1 cellular context compared by ENCODE assay signal in the genomic region with DNA sequence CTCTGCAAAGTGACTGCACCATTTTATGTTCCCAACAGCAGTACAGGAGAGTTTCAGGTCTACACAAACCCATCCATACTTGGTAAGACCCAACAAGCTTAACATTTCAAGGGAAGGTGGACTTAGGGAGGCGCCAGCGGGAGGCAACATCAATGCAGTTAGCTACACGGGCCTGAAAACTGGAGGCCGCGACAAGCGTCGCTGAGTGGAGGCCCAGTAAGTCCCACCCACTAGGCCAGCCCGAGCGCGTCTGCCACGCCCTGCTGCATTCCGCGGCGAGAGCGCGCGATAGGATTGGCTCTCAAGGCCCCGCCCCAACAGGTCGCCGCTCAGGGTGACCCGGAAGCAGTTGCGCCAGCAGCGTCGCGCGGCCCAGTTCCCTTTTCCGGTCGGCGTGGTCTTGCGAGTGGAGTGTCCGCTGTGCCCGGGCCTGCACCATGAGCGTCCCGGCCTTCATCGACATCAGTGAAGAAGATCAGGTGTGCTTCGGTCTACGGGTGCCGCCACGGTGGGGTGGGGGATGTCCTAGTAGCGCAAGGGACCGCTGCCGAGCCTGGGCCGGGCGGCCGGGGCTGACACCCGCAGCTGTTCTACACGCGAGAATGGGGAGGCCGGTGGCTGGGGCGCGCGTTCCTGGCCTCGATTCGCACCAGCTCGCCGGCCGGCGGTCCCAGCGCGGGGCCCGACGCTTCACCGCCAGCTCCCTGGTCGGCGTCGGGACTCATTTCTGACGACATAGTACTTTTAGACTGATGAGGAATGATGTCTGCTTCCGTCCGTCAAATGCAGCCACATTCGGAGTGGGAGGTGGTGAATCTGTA.
TF ChIP-seq lines count a peak whose summit lies in the region.

A gene (plus strand): TSS at position 381 of the 821 bp plus-strand sequence. CDS start 57 bp downstream, at position 438.

TF ChIP-seq in HepG2, 621 proteins besides CTCF, POLR2A, EP300 and RAD21 (continued from another document and continues in another):
- TF ChIP-seq, protein P1, sequence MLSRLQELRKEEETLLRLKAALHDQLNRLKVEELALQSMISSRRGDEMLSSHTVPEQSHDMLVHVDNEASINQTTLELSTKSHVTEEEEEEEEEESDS (CRISPR knock-in tag; IDR thresholded peaks at IDR 0.05; ENCODE audit: borderline replicate concordance): no peak
- TF ChIP-seq GATAD2A (CRISPR knock-in tag; IDR thresholded peaks at IDR 0.05) (0 out of 2 replicates have a peak, but pooled peaks have one; percentile 8), ZSCAN30 (CRISPR knock-in tag; IDR thresholded peaks at IDR 0.05) (peak; percentile 94; the same call in 1 of the 2 replicates), FOSL1 (CRISPR knock-in tag; IDR thresholded peaks at IDR 0.05; ENCODE audit: borderline replicate concordance) (0 out of 2 replicates have a peak, but pooled peaks have one; percentile 39), ZNF549 (CRISPR knock-in tag; IDR thresholded peaks at IDR 0.05) (peak; percentile 83; the same call in 1 of the 2 replicates), PHF8 (CRISPR knock-in tag; IDR thresholded peaks at IDR 0.05) (peak; percentile 99), TBX2 (CRISPR knock-in tag; IDR thresholded peaks at IDR 0.05; ENCODE audit: borderline replicate concordance) (peak; percentile 86), ZBTB1 (CRISPR knock-in tag; IDR thresholded peaks at IDR 0.05; ENCODE audit: borderline replicate concordance) (no peak), RAD51 (IDR thresholded peaks at IDR 0.05; ENCODE audit: borderline replicate concordance) (no peak), ZNF317 (CRISPR knock-in tag; IDR thresholded peaks at IDR 0.05) (peak; percentile 69; the same call in 1 of the 2 replicates), MTA1 (CRISPR knock-in tag; IDR thresholded peaks at IDR 0.05; ENCODE audit: borderline replicate concordance) (peak; percentile 55; the same call in 1 of the 2 replicates), POGZ (CRISPR knock-in tag; IDR thresholded peaks at IDR 0.05) (peak; percentile 100), PITX1 (CRISPR knock-in tag; IDR thresholded peaks at IDR 0.05) (peak; percentile 49), ZFYVE20 (CRISPR knock-in tag; IDR thresholded peaks at IDR 0.05; ENCODE audit: borderline replicate concordance, low read depth) (0 out of 2 replicates have a peak, but pooled peaks have one; percentile 33), GATAD1 (CRISPR knock-in tag; IDR thresholded peaks at IDR 0.05) (peak; percentile 94), ZNF781 (CRISPR knock-in tag; IDR thresholded peaks at IDR 0.05; ENCODE audit: borderline replicate concordance, not compliant biosample characterization) (no peak), FOXA1 (IDR thresholded peaks at IDR 0.05) (no peak), FOXA1 (CRISPR knock-in tag; IDR thresholded peaks at IDR 0.05) (no peak), ZNF274 (CRISPR knock-in tag; IDR thresholded peaks at IDR 0.05) (peak; percentile 89), NR2C2 (CRISPR knock-in tag; IDR thresholded peaks at IDR 0.05; ENCODE audit: borderline replicate concordance) (peak; percentile 100), SOX6 (IDR thresholded peaks at IDR 0.05) (no peak), SOX6 (CRISPR knock-in tag; IDR thresholded peaks at IDR 0.05) (peak; percentile 70), ZNF160 (CRISPR knock-in tag; IDR thresholded peaks at IDR 0.05) (peak; percentile 70; the same call in 1 of the 2 replicates), ZNF124 (CRISPR knock-in tag; IDR thresholded peaks at IDR 0.05) (peak; percentile 55), NCOA2 (CRISPR knock-in tag; IDR thresholded peaks at IDR 0.05) (no peak), SALL2 (CRISPR knock-in tag; IDR thresholded peaks at IDR 0.05) (peak; percentile 93), ZMAT3 (CRISPR knock-in tag; conservative IDR thresholded peaks at IDR 0.05) (0 out of 2 replicates have a peak, but pooled peaks have one; percentile 72), ZNF224 (CRISPR knock-in tag; IDR thresholded peaks at IDR 0.05) (peak; percentile 67; the same call in 1 of the 2 replicates), ZNF557 (CRISPR knock-in tag; IDR thresholded peaks at IDR 0.05) (0 out of 2 replicates have a peak, but pooled peaks have one; percentile 71)
- TF ChIP-seq, protein P2, sequence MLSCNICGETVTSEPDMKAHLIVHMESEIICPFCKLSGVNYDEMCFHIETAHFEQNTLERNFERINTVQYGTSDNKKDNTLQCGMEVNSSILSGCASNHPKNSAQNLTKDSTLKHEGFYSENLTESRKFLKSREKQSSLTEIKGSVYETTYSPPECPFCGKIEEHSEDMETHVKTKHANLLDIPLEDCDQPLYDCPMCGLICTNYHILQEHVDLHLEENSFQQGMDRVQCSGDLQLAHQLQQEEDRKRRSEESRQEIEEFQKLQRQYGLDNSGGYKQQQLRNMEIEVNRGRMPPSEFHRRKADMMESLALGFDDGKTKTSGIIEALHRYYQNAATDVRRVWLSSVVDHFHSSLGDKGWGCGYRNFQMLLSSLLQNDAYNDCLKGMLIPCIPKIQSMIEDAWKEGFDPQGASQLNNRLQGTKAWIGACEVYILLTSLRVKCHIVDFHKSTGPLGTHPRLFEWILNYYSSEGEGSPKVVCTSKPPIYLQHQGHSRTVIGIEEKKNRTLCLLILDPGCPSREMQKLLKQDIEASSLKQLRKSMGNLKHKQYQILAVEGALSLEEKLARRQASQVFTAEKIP (CRISPR knock-in tag; IDR thresholded peaks at IDR 0.05; ENCODE audit: borderline replicate concordance): no peak
- TF ChIP-seq, protein P3, sequence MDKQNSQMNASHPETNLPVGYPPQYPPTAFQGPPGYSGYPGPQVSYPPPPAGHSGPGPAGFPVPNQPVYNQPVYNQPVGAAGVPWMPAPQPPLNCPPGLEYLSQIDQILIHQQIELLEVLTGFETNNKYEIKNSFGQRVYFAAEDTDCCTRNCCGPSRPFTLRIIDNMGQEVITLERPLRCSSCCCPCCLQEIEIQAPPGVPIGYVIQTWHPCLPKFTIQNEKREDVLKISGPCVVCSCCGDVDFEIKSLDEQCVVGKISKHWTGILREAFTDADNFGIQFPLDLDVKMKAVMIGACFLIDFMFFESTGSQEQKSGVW (CRISPR knock-in tag; IDR thresholded peaks at IDR 0.05; ENCODE audit: borderline replicate concordance): 0 out of 2 replicates have a peak, but pooled peaks have one; percentile 76
- TF ChIP-seq, protein P4, sequence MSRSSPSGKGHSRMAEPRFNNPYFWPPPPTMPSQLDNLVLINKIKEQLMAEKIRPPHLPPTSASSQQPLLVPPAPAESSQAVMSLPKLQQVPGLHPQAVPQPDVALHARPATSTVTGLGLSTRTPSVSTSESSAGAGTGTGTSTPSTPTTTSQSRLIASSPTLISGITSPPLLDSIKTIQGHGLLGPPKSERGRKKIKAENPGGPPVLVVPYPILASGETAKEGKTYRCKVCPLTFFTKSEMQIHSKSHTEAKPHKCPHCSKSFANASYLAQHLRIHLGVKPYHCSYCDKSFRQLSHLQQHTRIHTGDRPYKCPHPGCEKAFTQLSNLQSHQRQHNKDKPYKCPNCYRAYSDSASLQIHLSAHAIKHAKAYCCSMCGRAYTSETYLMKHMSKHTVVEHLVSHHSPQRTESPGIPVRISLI (CRISPR knock-in tag; IDR thresholded peaks at IDR 0.05; ENCODE audit: borderline replicate concordance): no peak; the same call in 1 of the 2 replicates
- TF ChIP-seq, protein P5, sequence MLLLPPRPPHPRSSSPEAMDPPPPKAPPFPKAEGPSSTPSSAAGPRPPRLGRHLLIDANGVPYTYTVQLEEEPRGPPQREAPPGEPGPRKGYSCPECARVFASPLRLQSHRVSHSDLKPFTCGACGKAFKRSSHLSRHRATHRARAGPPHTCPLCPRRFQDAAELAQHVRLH (CRISPR knock-in tag; IDR thresholded peaks at IDR 0.05; ENCODE audit: borderline replicate concordance, low read depth): peak; percentile 82; the same call in 1 of the 2 replicates
- TF ChIP-seq, protein P6, sequence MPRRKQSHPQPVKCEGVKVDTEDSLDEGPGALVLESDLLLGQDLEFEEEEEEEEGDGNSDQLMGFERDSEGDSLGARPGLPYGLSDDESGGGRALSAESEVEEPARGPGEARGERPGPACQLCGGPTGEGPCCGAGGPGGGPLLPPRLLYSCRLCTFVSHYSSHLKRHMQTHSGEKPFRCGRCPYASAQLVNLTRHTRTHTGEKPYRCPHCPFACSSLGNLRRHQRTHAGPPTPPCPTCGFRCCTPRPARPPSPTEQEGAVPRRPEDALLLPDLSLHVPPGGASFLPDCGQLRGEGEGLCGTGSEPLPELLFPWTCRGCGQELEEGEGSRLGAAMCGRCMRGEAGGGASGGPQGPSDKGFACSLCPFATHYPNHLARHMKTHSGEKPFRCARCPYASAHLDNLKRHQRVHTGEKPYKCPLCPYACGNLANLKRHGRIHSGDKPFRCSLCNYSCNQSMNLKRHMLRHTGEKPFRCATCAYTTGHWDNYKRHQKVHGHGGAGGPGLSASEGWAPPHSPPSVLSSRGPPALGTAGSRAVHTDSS (CRISPR knock-in tag; conservative IDR thresholded peaks at IDR 0.05): no peak
- TF ChIP-seq, protein P7, sequence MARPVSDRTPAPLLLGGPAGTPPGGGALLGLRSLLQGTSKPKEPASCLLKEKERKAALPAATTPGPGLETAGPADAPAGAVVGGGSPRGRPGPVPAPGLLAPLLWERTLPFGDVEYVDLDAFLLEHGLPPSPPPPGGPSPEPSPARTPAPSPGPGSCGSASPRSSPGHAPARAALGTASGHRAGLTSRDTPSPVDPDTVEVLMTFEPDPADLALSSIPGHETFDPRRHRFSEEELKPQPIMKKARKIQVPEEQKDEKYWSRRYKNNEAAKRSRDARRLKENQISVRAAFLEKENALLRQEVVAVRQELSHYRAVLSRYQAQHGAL (CRISPR knock-in tag; IDR thresholded peaks at IDR 0.05; ENCODE audit: not compliant biosample characterization): peak; percentile 52
- TF ChIP-seq, protein P8, sequence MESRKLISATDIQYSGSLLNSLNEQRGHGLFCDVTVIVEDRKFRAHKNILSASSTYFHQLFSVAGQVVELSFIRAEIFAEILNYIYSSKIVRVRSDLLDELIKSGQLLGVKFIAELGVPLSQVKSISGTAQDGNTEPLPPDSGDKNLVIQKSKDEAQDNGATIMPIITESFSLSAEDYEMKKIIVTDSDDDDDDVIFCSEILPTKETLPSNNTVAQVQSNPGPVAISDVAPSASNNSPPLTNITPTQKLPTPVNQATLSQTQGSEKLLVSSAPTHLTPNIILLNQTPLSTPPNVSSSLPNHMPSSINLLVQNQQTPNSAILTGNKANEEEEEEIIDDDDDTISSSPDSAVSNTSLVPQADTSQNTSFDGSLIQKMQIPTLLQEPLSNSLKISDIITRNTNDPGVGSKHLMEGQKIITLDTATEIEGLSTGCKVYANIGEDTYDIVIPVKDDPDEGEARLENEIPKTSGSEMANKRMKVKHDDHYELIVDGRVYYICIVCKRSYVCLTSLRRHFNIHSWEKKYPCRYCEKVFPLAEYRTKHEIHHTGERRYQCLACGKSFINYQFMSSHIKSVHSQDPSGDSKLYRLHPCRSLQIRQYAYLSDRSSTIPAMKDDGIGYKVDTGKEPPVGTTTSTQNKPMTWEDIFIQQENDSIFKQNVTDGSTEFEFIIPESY (CRISPR knock-in tag; IDR thresholded peaks at IDR 0.05): no peak
- TF ChIP-seq, protein P9, sequence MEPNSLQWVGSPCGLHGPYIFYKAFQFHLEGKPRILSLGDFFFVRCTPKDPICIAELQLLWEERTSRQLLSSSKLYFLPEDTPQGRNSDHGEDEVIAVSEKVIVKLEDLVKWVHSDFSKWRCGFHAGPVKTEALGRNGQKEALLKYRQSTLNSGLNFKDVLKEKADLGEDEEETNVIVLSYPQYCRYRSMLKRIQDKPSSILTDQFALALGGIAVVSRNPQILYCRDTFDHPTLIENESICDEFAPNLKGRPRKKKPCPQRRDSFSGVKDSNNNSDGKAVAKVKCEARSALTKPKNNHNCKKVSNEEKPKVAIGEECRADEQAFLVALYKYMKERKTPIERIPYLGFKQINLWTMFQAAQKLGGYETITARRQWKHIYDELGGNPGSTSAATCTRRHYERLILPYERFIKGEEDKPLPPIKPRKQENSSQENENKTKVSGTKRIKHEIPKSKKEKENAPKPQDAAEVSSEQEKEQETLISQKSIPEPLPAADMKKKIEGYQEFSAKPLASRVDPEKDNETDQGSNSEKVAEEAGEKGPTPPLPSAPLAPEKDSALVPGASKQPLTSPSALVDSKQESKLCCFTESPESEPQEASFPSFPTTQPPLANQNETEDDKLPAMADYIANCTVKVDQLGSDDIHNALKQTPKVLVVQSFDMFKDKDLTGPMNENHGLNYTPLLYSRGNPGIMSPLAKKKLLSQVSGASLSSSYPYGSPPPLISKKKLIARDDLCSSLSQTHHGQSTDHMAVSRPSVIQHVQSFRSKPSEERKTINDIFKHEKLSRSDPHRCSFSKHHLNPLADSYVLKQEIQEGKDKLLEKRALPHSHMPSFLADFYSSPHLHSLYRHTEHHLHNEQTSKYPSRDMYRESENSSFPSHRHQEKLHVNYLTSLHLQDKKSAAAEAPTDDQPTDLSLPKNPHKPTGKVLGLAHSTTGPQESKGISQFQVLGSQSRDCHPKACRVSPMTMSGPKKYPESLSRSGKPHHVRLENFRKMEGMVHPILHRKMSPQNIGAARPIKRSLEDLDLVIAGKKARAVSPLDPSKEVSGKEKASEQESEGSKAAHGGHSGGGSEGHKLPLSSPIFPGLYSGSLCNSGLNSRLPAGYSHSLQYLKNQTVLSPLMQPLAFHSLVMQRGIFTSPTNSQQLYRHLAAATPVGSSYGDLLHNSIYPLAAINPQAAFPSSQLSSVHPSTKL (CRISPR knock-in tag; IDR thresholded peaks at IDR 0.05): peak; percentile 71
- TF ChIP-seq, protein P10, sequence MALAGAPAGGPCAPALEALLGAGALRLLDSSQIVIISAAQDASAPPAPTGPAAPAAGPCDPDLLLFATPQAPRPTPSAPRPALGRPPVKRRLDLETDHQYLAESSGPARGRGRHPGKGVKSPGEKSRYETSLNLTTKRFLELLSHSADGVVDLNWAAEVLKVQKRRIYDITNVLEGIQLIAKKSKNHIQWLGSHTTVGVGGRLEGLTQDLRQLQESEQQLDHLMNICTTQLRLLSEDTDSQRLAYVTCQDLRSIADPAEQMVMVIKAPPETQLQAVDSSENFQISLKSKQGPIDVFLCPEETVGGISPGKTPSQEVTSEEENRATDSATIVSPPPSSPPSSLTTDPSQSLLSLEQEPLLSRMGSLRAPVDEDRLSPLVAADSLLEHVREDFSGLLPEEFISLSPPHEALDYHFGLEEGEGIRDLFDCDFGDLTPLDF (CRISPR knock-in tag; IDR thresholded peaks at IDR 0.05): peak; percentile 92
- TF ChIP-seq, protein P11, sequence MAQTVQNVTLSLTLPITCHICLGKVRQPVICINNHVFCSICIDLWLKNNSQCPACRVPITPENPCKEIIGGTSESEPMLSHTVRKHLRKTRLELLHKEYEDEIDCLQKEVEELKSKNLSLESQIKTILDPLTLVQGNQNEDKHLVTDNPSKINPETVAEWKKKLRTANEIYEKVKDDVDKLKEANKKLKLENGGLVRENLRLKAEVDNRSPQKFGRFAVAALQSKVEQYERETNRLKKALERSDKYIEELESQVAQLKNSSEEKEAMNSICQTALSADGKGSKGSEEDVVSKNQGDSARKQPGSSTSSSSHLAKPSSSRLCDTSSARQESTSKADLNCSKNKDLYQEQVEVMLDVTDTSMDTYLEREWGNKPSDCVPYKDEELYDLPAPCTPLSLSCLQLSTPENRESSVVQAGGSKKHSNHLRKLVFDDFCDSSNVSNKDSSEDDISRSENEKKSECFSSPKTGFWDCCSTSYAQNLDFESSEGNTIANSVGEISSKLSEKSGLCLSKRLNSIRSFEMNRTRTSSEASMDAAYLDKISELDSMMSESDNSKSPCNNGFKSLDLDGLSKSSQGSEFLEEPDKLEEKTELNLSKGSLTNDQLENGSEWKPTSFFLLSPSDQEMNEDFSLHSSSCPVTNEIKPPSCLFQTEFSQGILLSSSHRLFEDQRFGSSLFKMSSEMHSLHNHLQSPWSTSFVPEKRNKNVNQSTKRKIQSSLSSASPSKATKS (CRISPR knock-in tag; IDR thresholded peaks at IDR 0.05): no peak
